10 cellular contexts compared by ENCODE assay signal in genomic region chr16:78478267-78478821, GRCh38.
DNase-seq lines count a peak whose midpoint lies in the region; ATAC-seq and TF ChIP-seq lines count a peak whose summit lies in the region.
"Had no signal": no experiment of that assay in that cellular context is flagged by ENCODE, and none has a peak within 500 bp of the region (broad histone marks: within the 10 kb centered on the region; RNA-seq: fewer than 3 reads in every experiment).

No MANE protein-coding gene starts in this region.

- no peak overlapping the region for H3K4me3 ChIP-seq in mucosa of descending colon
- H3K4me3 ChIP-seq: GM23248 had no signal

- no peaks in the 10 kb centered on the region for H3K4me1 Mint-ChIP-seq in activated CD8-positive, alpha-beta memory T cell treated with anti-CD3 and anti-CD28 coated beads, Interleukin-2, amount 10 ng/mL, durations not matched to agents 7 days and 5 days

- no peaks in the 10 kb centered on the region for H3K36me3 Mint-ChIP-seq in activated CD8-positive, alpha-beta memory T cell treated with anti-CD3 and anti-CD28 coated beads, Interleukin-2, amount 10 ng/mL, durations not matched to agents 7 days and 5 days
- H3K36me3 Mint-ChIP-seq: activated naive CD4-positive, alpha-beta T cell treated with anti-CD3 and anti-CD28 coated beads, Interleukin-2, amount 50 U/mL, for 72 hours had no signal

- TF ChIP-seq CTCF in mucosa of descending colon (IDR thresholded peaks at IDR 0.05), result no peak

- peak; percentile 43 for ATAC-seq in GM21529 (IDR thresholded peaks at IDR 0.05; ENCODE audit: unreplicated experiment)
- ATAC-seq in GM19397 (IDR thresholded peaks at IDR 0.05; ENCODE audit: unreplicated experiment), result no peak
- no peak for ATAC-seq in mucosa of descending colon
- ATAC-seq in activated CD8-positive, alpha-beta memory T cell treated with anti-CD3 and anti-CD28 coated beads, Interleukin-2, amount 10 ng/mL, durations not matched to agents 7 days and 5 days, result no peak
- ATAC-seq: activated naive CD4-positive, alpha-beta T cell treated with anti-CD3 and anti-CD28 coated beads, Interleukin-2, amount 50 U/mL, for 72 hours had no signal

- intact Hi-C loops in mucosa of descending colon (cut with DNase I, micrococcal nuclease), result no loop called here

- H3K4me1 ChIP-seq in mucosa of descending colon (ENCODE audit: low read depth), result no peaks in the 10 kb centered on the region

- CTCF ChIA-PET in activated CD8-positive, alpha-beta memory T cell treated with anti-CD3 and anti-CD28 coated beads, Interleukin-2, amount 10 ng/mL, durations not matched to agents 7 days and 5 days (lab: Charles Lee), result no interaction called here

- no peaks in the 10 kb centered on the region for H3K27me3 Mint-ChIP-seq in activated CD8-positive, alpha-beta memory T cell treated with anti-CD3 and anti-CD28 coated beads, Interleukin-2, amount 10 ng/mL, durations not matched to agents 7 days and 5 days

- H3K9me3 Mint-ChIP-seq in activated CD8-positive, alpha-beta memory T cell treated with anti-CD3 and anti-CD28 coated beads, Interleukin-2, amount 10 ng/mL, durations not matched to agents 7 days and 5 days (ENCODE audit: low read depth), result no peaks in the 10 kb centered on the region
- H3K9me3 Mint-ChIP-seq: activated naive CD4-positive, alpha-beta T cell treated with anti-CD3 and anti-CD28 coated beads, Interleukin-2, amount 50 U/mL, for 72 hours had no signal

- H3K27ac Mint-ChIP-seq in activated CD8-positive, alpha-beta memory T cell treated with anti-CD3 and anti-CD28 coated beads, Interleukin-2, amount 10 ng/mL, durations not matched to agents 7 days and 5 days, result no peak overlapping the region
- H3K27ac Mint-ChIP-seq: activated naive CD4-positive, alpha-beta T cell treated with anti-CD3 and anti-CD28 coated beads, Interleukin-2, amount 50 U/mL, for 72 hours had no signal

- DNase-seq in COR-L47 (lab: John Stamatoyannopoulos, UW) (peak; percentile 62), NOMO-1 treated with DMSO at 0.1 percent for 48 hours (lab: John Stamatoyannopoulos, UW; ENCODE audit: unreplicated experiment) (peak; percentile 36), iPS DF 19.7 (ENCODE audit: low read depth, low spot score) (peak; percentile 25), T1000 (lab: John Stamatoyannopoulos, UW) (no peak), mucosa of descending colon (no peak)
- DNase-seq in activated CD8-positive, alpha-beta memory T cell treated with anti-CD3 and anti-CD28 coated beads, Interleukin-2, amount 10 ng/mL, durations not matched to agents 7 days and 5 days, result no peak
- DNase-seq: GM23248 had no signal

- no peak overlapping the region for H3K4me3 Mint-ChIP-seq in activated CD8-positive, alpha-beta memory T cell treated with anti-CD3 and anti-CD28 coated beads, Interleukin-2, amount 10 ng/mL, durations not matched to agents 7 days and 5 days

- H3K36me3 ChIP-seq in mucosa of descending colon (ENCODE audit: low read depth), result no peaks in the 10 kb centered on the region

- no peaks in the 10 kb centered on the region for H3K9me3 ChIP-seq in mucosa of descending colon

Comparison
In these comparisons a context has a peak if more than half of its experiments do, and no peak if none do; other contexts are left out.
1. DNase-seq: peak in COR-L47 (single experiment), NOMO-1 treated with DMSO at 0.1 percent for 48 hours (single experiment) and iPS DF 19.7 (single experiment); none in T1000 (single experiment), mucosa of descending colon (0 of 3) and activated CD8-positive, alpha-beta memory T cell treated with anti-CD3 and anti-CD28 coated beads, Interleukin-2, amount 10 ng/mL, durations not matched to agents 7 days and 5 days (single experiment).